Comparison of ENCODE assay signal across 9 cellular contexts in genomic region chr17:17922198-17922901, GRCh38. TPM values are rescaled to one million over a fixed set of nuclear protein-coding genes. Genes with fewer than 3 reads are reported as not detected.
DNase-seq lines count a peak whose midpoint lies in the region; ATAC-seq, FAIRE-seq and TF ChIP-seq lines count a peak whose summit lies in the region.
"Had no signal": no experiment of that assay in that cellular context is flagged by ENCODE, and none has a peak within 500 bp of the region (broad histone marks: within the 10 kb centered on the region; RNA-seq: fewer than 3 reads in every experiment).

No MANE protein-coding gene starts in this region.

- no peak for FAIRE-seq in A549 (lab: Jason Lieb, UNC)

- ATAC-seq in A549 (peak; percentile 48 to 52), HG03139 (IDR thresholded peaks at IDR 0.05; ENCODE audit: unreplicated experiment) (no peak)

- H3K4me3 ChIP-seq in A549 (peak overlapping the region; percentile 1; the same call in 1 of the 3 replicates), muscle layer of colon (ENCODE audit: low read depth in 1 of 2, low read length in 2 of 2) (no peak overlapping the region)

- CTCF ChIA-PET in A549 (lab: Yijun Ruan, JAX): interaction anchor here (0.7 to 11.1 kb wide), 15 partner anchors 12 to 241 kb away, joined by 3 to 313 read pairs (median 8); partner anchors contain the start of gene RAI1

- no peaks in the 10 kb centered on the region for H3K27me3 ChIP-seq in muscle layer of colon (ENCODE audit: control insufficient read depth in 1 of 2, insufficient read depth in 2 of 2, low read length in 2 of 2)

- H3K9me3 ChIP-seq in A549 (no peaks in the 10 kb centered on the region), muscle layer of colon (ENCODE audit: low read length) (no peaks in the 10 kb centered on the region)

- H3K9ac ChIP-seq in muscle layer of colon (ENCODE audit: low read length): peak overlapping the region; percentile 28

- no peak for TF ChIP-seq RAD21 in A549 (conservative IDR thresholded peaks at IDR 0.05 in 1 of 2, IDR thresholded peaks at IDR 0.05 in 1 of 2)

- H3K9me3 Mint-ChIP-seq in dendritic cell treated with granulocyte-macrophage colony-stimulating factor and Interleukin-4, amounts not matched to agents 40 ng/mL and 50 ng/mL, for 4 days: peaks cover 11% of the 10 kb centered on the region

- POLR2A ChIA-PET in A549 (lab: Yijun Ruan, JAX): interaction anchor here (1.1 to 1.6 kb wide), 2 partner anchors 86 to 111 kb away, joined by 3 to 8 read pairs; no protein-coding TSS in a partner anchor

- H3K4me1 ChIP-seq in A549 (peaks cover 63% of the 10 kb centered on the region), muscle layer of colon (ENCODE audit: insufficient read depth, low read length) (peaks cover 35% of the 10 kb centered on the region)

- TF ChIP-seq CTCF in A549 (IDR thresholded peaks at IDR 0.05): no peak

- DNase-seq in A549 (ENCODE audit: low read depth in 1 of 2, low spot score in 1 of 2) (no peak), NOMO-1 treated with dmso at 0.1 percent for 144 hours (lab: John Stamatoyannopoulos, UW; ENCODE audit: unreplicated experiment) (peak; percentile 26), GM19240 (ENCODE audit: insufficient read length, low spot score) (no peak), KBM-7 (no peak), HT-29 (ENCODE audit: low spot score) (no peak)

- no peaks in the 10 kb centered on the region for H3K36me3 ChIP-seq in muscle layer of colon (ENCODE audit: insufficient read depth, low read length)

- WGBS in A549 (ENCODE audit: missing lambda C conversion rate): 35% methylated on average over 9 of the region's 9 CpGs

- intact Hi-C loops in dendritic cell treated with granulocyte-macrophage colony-stimulating factor and Interleukin-4, amounts not matched to agents 40 ng/mL and 50 ng/mL, for 4 days (cut with micrococcal nuclease): no loop called here

- H3K27ac ChIP-seq in A549: peak overlapping the region; percentile 90 to 92
- peak overlapping the region; percentile 57 for H3K27ac ChIP-seq in muscle layer of colon (ENCODE audit: low read depth, low read length)

- no peak for TF ChIP-seq EP300 in A549 (IDR thresholded peaks at IDR 0.05)

- in situ Hi-C loops in KBM-7 (cut with MboI; ENCODE audit: low pct_unique_long_range_greater_than_20kb, low sequenced_read_pairs): no loop called here

- no peaks in the 10 kb centered on the region for H3K27me3 Mint-ChIP-seq in dendritic cell treated with granulocyte-macrophage colony-stimulating factor and Interleukin-4, amounts not matched to agents 40 ng/mL and 50 ng/mL, for 4 days

- TF ChIP-seq POLR2A in A549 (IDR thresholded peaks at IDR 0.05; ENCODE audit: low read length): no peak

- H3K36me3 Mint-ChIP-seq in dendritic cell treated with granulocyte-macrophage colony-stimulating factor and Interleukin-4, amounts not matched to agents 40 ng/mL and 50 ng/mL, for 4 days (ENCODE audit: low read depth): peaks cover 6% of the 10 kb centered on the region

- H3K4me3 Mint-ChIP-seq in dendritic cell treated with granulocyte-macrophage colony-stimulating factor and Interleukin-4, amounts not matched to agents 40 ng/mL and 50 ng/mL, for 4 days: no peak overlapping the region

- H3K4me1 Mint-ChIP-seq in dendritic cell treated with granulocyte-macrophage colony-stimulating factor and Interleukin-4, amounts not matched to agents 40 ng/mL and 50 ng/mL, for 4 days (ENCODE audit: low read depth): peaks cover 43% of the 10 kb centered on the region

- H3K4me2 ChIP-seq in A549: peak overlapping the region; percentile 63

- H3K27ac Mint-ChIP-seq in dendritic cell treated with granulocyte-macrophage colony-stimulating factor and Interleukin-4, amounts not matched to agents 40 ng/mL and 50 ng/mL, for 4 days: peak overlapping the region; percentile 76

TF ChIP-seq in A549, 52 proteins besides CTCF, POLR2A, EP300 and RAD21:
- TF ChIP-seq ESRRA (IDR thresholded peaks at IDR 0.05; ENCODE audit: borderline replicate concordance, low read length): peak; percentile 28; the same call in 1 of the 2 replicates
- TF ChIP-seq RNF2 (IDR thresholded peaks at IDR 0.05; ENCODE audit: borderline replicate concordance, low read depth): no peak
- peak; percentile 24; the same call in 1 of the 2 replicates for TF ChIP-seq JUNB (IDR thresholded peaks at IDR 0.05)
- peak; percentile 11; the same call in 1 of the 2 replicates for TF ChIP-seq GATA3 (IDR thresholded peaks at IDR 0.05; ENCODE audit: borderline replicate concordance)

RNA-seq across cellular contexts. Expression of gene TOM1L2, which starts 49.9 kb away (rescaled TPM):
- 19.0 and 19.2 TPM in 2 replicates for polyA plus RNA-seq in A549 (2011; rRNA removed)
- 13.2 and 15.9 TPM in 2 replicates for polyA plus RNA-seq in A549 (2012; cell fraction: cytosol; rRNA removed)
- 48.7 and 49.5 TPM in 2 replicates for polyA plus RNA-seq in A549 (2012; cell fraction: nucleus; rRNA removed)
- 21.1 to 25.8 TPM (median 24.7 TPM) in 3 replicates for polyA plus RNA-seq in A549 (2017; fragmentation: RNase III; extraction: RNeasy Plus Mini Kit Qiagen cat#74134 plus additional on column Dnase treatment)
- 27.8 and 28.8 TPM in 2 replicates for polyA minus RNA-seq in A549 (2011; rRNA and poly(A)+ RNA removed)
- total RNA-seq in HT-29 (2014; rRNA removed; shearing (Covaris generic)): 5.9 and 8.8 TPM in 2 replicates

RNA-seq across cellular contexts. Expression of gene DRC3, which starts 50.3 kb away (rescaled TPM):
- polyA plus RNA-seq in A549 (2011; rRNA removed) (2.9 and 3.1 TPM in 2 replicates), A549 (2017; fragmentation: RNase III; extraction: RNeasy Plus Mini Kit Qiagen cat#74134 plus additional on column Dnase treatment) (1.9 to 2.9 TPM (median 2.2 TPM) in 3 replicates)
- polyA plus RNA-seq in A549 (2012; cell fraction: cytosol; rRNA removed): 1.9 and 2.1 TPM in 2 replicates
- polyA plus RNA-seq in A549 (2012; cell fraction: nucleus; rRNA removed): 6.5 and 8.3 TPM in 2 replicates
- 3.1 and 5.5 TPM in 2 replicates for polyA minus RNA-seq in A549 (2011; rRNA and poly(A)+ RNA removed)
- total RNA-seq in HT-29 (2014; rRNA removed; shearing (Covaris generic)): 0.03 and 0.78 TPM in 2 replicates
- total RNA-seq: T-helper 1 cell treated with Interleukin-12 subunit alpha and Interleukin-12 subunit beta and Interleukin-4 antibody, amounts not matched to agents 30 ng/mL and 1 ng/mL, for 36 hours had no signal
